In genomic region chr16:69476920-69477418, GRCh38 we compare ENCODE assay signal across 1 cellular context.
TF ChIP-seq lines count a peak whose summit lies in the region.

No MANE protein-coding gene starts in this region.

TF ChIP-seq in K562, 482 proteins besides CTCF, POLR2A, EP300 and RAD21 (continued from another document):
- TF ChIP-seq CEBPZ (IDR thresholded peaks at IDR 0.05; ENCODE audit: borderline replicate concordance, low read depth, low read length) (no peak), USF1 (CRISPR knock-in tag; IDR thresholded peaks at IDR 0.05) (peak; percentile 66), YY1 (IDR thresholded peaks at IDR 0.05; ENCODE audit: borderline replicate concordance in 1 of 3, control insufficient read depth in 1 of 3, extremely low read depth in 1 of 3, insufficient read depth in 3 of 3, insufficient read length in 1 of 3, insufficient replicate concordance in 2 of 3, low read depth in 1 of 3, low read length in 2 of 3) (peak in 1 of 3 experiments; percentile 31), ATF7 (IDR thresholded peaks at IDR 0.05) (peak; percentile 34; the same call in 1 of the 2 replicates), CTBP1 (IDR thresholded peaks at IDR 0.05; ENCODE audit: borderline replicate concordance) (peak; percentile 62), NFE2 (IDR thresholded peaks at IDR 0.05; ENCODE audit: low read depth) (peak; percentile 25; the same call in 1 of the 2 replicates), HDAC2 (IDR thresholded peaks at IDR 0.05) (0 out of 2 replicates have a peak, but pooled peaks have one; percentile 45), EHMT2 (IDR thresholded peaks at IDR 0.05) (0 out of 2 replicates have a peak, but pooled peaks have one; percentile 28), SMARCC2 (IDR thresholded peaks at IDR 0.05; ENCODE audit: low read depth) (peak; percentile 77; the same call in 1 of the 2 replicates), FOS (IDR thresholded peaks at IDR 0.05; ENCODE audit: extremely low read depth, insufficient read length) (peak; percentile 51)
